In genomic region chr5:170747357-170747756, GRCh38 we compare ENCODE assay signal across 27 cellular contexts. TPM values are rescaled to one million over a fixed set of nuclear protein-coding genes. Genes with fewer than 3 reads are reported as not detected.
DNase-seq lines count a peak whose midpoint lies in the region; ATAC-seq and TF ChIP-seq lines count a peak whose summit lies in the region.
"Had no signal": no experiment of that assay in that cellular context is flagged by ENCODE, and none has a peak within 500 bp of the region (broad histone marks: within the 10 kb centered on the region; RNA-seq: fewer than 3 reads in every experiment).

No MANE protein-coding gene starts in this region.

- no peak for TF ChIP-seq CTCF in GM10248 (IDR thresholded peaks at IDR 0.05; ENCODE audit: control extremely low read depth, extremely low read depth, low read depth, missing control alignments)
- no peak for TF ChIP-seq CTCF in WTC11 (IDR thresholded peaks at IDR 0.05)
- no peak for TF ChIP-seq CTCF in progenitor cell of endocrine pancreas (IDR thresholded peaks at IDR 0.05; ENCODE audit: unreplicated experiment)

- H3K4me3 Mint-ChIP-seq in WTC11 (no peak overlapping the region), progenitor cell of endocrine pancreas (ENCODE audit: low read depth) (no peak overlapping the region)
- H3K4me3 Mint-ChIP-seq: activated CD4-positive, alpha-beta T cell treated with anti-CD3 and anti-CD28 coated beads, Interleukin-2, amount 10 ng/mL, durations not matched to agents 24 days and 14 days; CD8-positive, alpha-beta memory T cell; HFFc6; naive thymus-derived CD8-positive, alpha-beta T cell; T-cell had no signal

- H3K9me3 Mint-ChIP-seq in WTC11 = peaks cover 6% of the 10 kb centered on the region; the same call in 1 of the 2 replicates
- no peaks in the 10 kb centered on the region for H3K9me3 Mint-ChIP-seq in progenitor cell of endocrine pancreas (ENCODE audit: low read depth)
- H3K9me3 Mint-ChIP-seq: activated CD4-positive, alpha-beta T cell treated with anti-CD3 and anti-CD28 coated beads, Interleukin-2, amount 10 ng/mL, durations not matched to agents 24 days and 14 days; activated naive CD4-positive, alpha-beta T cell treated with anti-CD3 and anti-CD28 coated beads, Interleukin-2, amount 50 U/mL, for 72 hours; CD8-positive, alpha-beta memory T cell; HFFc6; naive thymus-derived CD8-positive, alpha-beta T cell; T-cell had no signal

- ATAC-seq in WTC11 (no peak), left cardiac atrium (peak; percentile 44 to 75), GM18873 (IDR thresholded peaks at IDR 0.05; ENCODE audit: low FRiP score, unreplicated experiment) (no peak)
- ATAC-seq: activated naive CD4-positive, alpha-beta T cell treated with anti-CD3 and anti-CD28 coated beads, Interleukin-2, amount 50 U/mL, for 72 hours; lower lobe of right lung; naive thymus-derived CD8-positive, alpha-beta T cell; T-cell had no signal

- DNase-seq in GM10248 (ENCODE audit: extremely low spot score) (peak; percentile 6), WTC11 (ENCODE audit: low spot score) (no peak), left cardiac atrium (no peak), progenitor cell of endocrine pancreas (ENCODE audit: low spot score, unreplicated experiment) (no peak), SHP77 treated with DMSO at 0.1 percent for 48 hours (lab: John Stamatoyannopoulos, UW) (no peak), nucleus accumbens (lab: John Stamatoyannopoulos, UW) (no peak)
- DNase-seq: activated CD4-positive, alpha-beta T cell treated with anti-CD3 and anti-CD28 coated beads, Interleukin-2, amount 10 ng/mL, durations not matched to agents 24 days and 14 days; activated CD8-positive, alpha-beta memory T cell treated with anti-CD3 and anti-CD28 coated beads for 24 hours; activated effector memory CD4-positive, alpha-beta T cell treated with Interleukin-2 at 50 U/mL for 16 hours; activated T-cell treated with anti-CD3 and anti-CD28 coated beads for 4 hours; CD8-positive, alpha-beta memory T cell; colonic mucosa; effector memory CD4-positive, alpha-beta T cell; HFFc6; IMR-90; lower lobe of right lung; MV-4-11; naive thymus-derived CD8-positive, alpha-beta T cell; NCI-H1436 treated with DMSO at 0.1 percent for 48 hours; NCI-H2107; stimulated activated naive CD4-positive, alpha-beta T cell; T-cell had no signal

- CTCF ChIA-PET in GM10248 (lab: Yijun Ruan, JAX) = interaction anchor here (0.9 to 4.4 kb wide), 2 partner anchors 44 to 109 kb away, joined by 3 to 30 read pairs; no protein-coding TSS in a partner anchor
- CTCF ChIA-PET in WTC11 (lab: Charles Lee) = interaction anchor here (0.6 to 8.6 kb wide), 5 partner anchors 22 to 61 kb away, joined by 3 to 449 read pairs (median 11); partner anchors contain the start of gene GABRP

- H3K27me3 Mint-ChIP-seq in WTC11 (ENCODE audit: low read depth) = peaks cover 24% of the 10 kb centered on the region
- H3K27me3 Mint-ChIP-seq in progenitor cell of endocrine pancreas = peaks cover 35% of the 10 kb centered on the region

- peaks cover 11% of the 10 kb centered on the region; the same call in 1 of the 2 replicates for H3K36me3 Mint-ChIP-seq in WTC11
- no peaks in the 10 kb centered on the region for H3K36me3 Mint-ChIP-seq in progenitor cell of endocrine pancreas (ENCODE audit: insufficient read depth)
- H3K36me3 Mint-ChIP-seq: activated naive CD4-positive, alpha-beta T cell treated with anti-CD3 and anti-CD28 coated beads, Interleukin-2, amount 50 U/mL, for 72 hours; CD8-positive, alpha-beta memory T cell; naive thymus-derived CD8-positive, alpha-beta T cell; T-cell had no signal

- H3K27ac Mint-ChIP-seq in WTC11 (peak overlapping the region; percentile 99), progenitor cell of endocrine pancreas (peak overlapping the region; percentile 33)
- H3K27ac Mint-ChIP-seq: activated CD4-positive, alpha-beta T cell treated with anti-CD3 and anti-CD28 coated beads, Interleukin-2, amount 10 ng/mL, durations not matched to agents 24 days and 14 days; activated naive CD4-positive, alpha-beta T cell treated with anti-CD3 and anti-CD28 coated beads, Interleukin-2, amount 50 U/mL, for 72 hours; CD8-positive, alpha-beta memory T cell; HFFc6; T-cell had no signal

- POLR2A ChIA-PET in GM10248 (lab: Yijun Ruan, JAX) (no interaction called here), WTC11 (lab: Charles Lee) (no interaction called here)

- H3K4me1 Mint-ChIP-seq in WTC11 (peaks cover 71% of the 10 kb centered on the region), progenitor cell of endocrine pancreas (ENCODE audit: low read depth) (peaks cover 26% of the 10 kb centered on the region)

- intact Hi-C loops in left cardiac atrium (cut with DNase I) = no loop called here

TF ChIP-seq in WTC11, 78 proteins besides CTCF, POLR2A, EP300 and RAD21 (continues in another document):
- TF ChIP-seq GABPB1 (CRISPR knock-in tag; IDR thresholded peaks at IDR 0.05) = no peak
- no peak for TF ChIP-seq NFE2L1 (CRISPR knock-in tag; IDR thresholded peaks at IDR 0.05)
- no peak for TF ChIP-seq MAX (CRISPR knock-in tag; IDR thresholded peaks at IDR 0.05)
- TF ChIP-seq STAT6 (CRISPR knock-in tag; conservative IDR thresholded peaks at IDR 0.05; ENCODE audit: low read depth) = no peak
- no peak for TF ChIP-seq IRF2 (CRISPR knock-in tag; IDR thresholded peaks at IDR 0.05; ENCODE audit: borderline replicate concordance, low read depth)
- TF ChIP-seq JUN (CRISPR knock-in tag; IDR thresholded peaks at IDR 0.05) = no peak
- TF ChIP-seq ZNF671 (CRISPR knock-in tag; IDR thresholded peaks at IDR 0.05) = no peak
- no peak for TF ChIP-seq AR (CRISPR knock-in tag; IDR thresholded peaks at IDR 0.05)
- TF ChIP-seq ATF2 (CRISPR knock-in tag; IDR thresholded peaks at IDR 0.05; ENCODE audit: borderline replicate concordance, low read depth) = no peak
- no peak for TF ChIP-seq MLX (CRISPR knock-in tag; IDR thresholded peaks at IDR 0.05)
- no peak for TF ChIP-seq FOXK1 (CRISPR knock-in tag; IDR thresholded peaks at IDR 0.05)
- TF ChIP-seq NFYB (CRISPR knock-in tag; conservative IDR thresholded peaks at IDR 0.05; ENCODE audit: low read depth) = no peak

RNA-seq across cellular contexts. Expression of gene GABRP, which starts 36.2 kb away (rescaled TPM):
- total RNA-seq in WTC11 (2021) (4.8 to 9.9 TPM (median 9.8 TPM) in 3 replicates), left cardiac atrium (under 1 TPM in 1 of 2 donors, not detected in 1; 0.38 TPM), progenitor cell of endocrine pancreas (3.1 and 5.1 TPM in 2 replicates)
- total RNA-seq: activated CD4-positive, alpha-beta T cell treated with anti-CD3 and anti-CD28 coated beads, Interleukin-2, amount 10 ng/mL, durations not matched to agents 24 days and 14 days; activated naive CD4-positive, alpha-beta T cell treated with anti-CD3 and anti-CD28 coated beads, Interleukin-2, amount 50 U/mL, for 72 hours; bronchial epithelial cell; CD8-positive, alpha-beta memory T cell; colonic mucosa; HFFc6; IMR-90; LHCN-M2; naive thymus-derived CD8-positive, alpha-beta T cell; SJCRH30 had no signal

Comparison
In these comparisons a context has a peak if more than half of its experiments do, and no peak if none do; other contexts are left out.
1. ATAC-seq: peak in left cardiac atrium (2 of 2); none in WTC11 (single experiment) and GM18873 (single experiment).